In the genomic region with DNA sequence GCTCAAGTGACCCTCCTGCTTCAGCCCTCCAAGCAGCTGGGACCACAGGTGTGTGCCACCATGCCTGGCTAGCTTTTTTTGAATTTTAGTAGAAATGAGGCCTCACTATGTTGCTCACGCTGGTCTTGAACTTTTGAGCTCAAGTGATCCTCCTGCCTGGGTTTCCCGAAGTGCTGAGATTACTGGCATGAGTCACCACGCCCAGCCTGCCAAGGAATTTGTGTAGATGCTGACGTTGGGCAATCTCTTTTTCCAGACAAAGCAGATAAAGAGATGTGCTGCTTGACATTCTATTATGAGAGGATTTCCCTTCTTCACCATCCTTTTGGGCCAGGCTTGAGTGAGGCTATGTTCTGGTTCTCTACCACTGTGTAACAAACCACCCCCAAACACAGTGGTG, we compare ENCODE assay signal across 2 cellular contexts.
TF ChIP-seq lines count a peak whose summit lies in the region.

No MANE protein-coding gene starts in this region.

TF ChIP-seq in A549, 52 proteins besides CTCF, POLR2A, EP300 and RAD21 (continued from another document):
- TF ChIP-seq, protein P1, sequence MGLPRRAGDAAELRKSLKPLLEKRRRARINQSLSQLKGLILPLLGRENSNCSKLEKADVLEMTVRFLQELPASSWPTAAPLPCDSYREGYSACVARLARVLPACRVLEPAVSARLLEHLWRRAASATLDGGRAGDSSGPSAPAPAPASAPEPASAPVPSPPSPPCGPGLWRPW (IDR thresholded peaks at IDR 0.05), result no peak
- TF ChIP-seq FOSL2 (IDR thresholded peaks at IDR 0.05), result no peak
- TF ChIP-seq FOSL2 (CRISPR knock-in tag; IDR thresholded peaks at IDR 0.05), result peak; percentile 66
- TF ChIP-seq RARB (CRISPR knock-in tag; IDR thresholded peaks at IDR 0.05), result no peak
- TF ChIP-seq, protein P2, sequence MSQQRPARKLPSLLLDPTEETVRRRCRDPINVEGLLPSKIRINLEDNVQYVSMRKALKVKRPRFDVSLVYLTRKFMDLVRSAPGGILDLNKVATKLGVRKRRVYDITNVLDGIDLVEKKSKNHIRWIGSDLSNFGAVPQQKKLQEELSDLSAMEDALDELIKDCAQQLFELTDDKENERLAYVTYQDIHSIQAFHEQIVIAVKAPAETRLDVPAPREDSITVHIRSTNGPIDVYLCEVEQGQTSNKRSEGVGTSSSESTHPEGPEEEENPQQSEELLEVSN (IDR thresholded peaks at IDR 0.05; ENCODE audit: borderline replicate concordance, low read depth), result no peak
- TF ChIP-seq, protein P3, sequence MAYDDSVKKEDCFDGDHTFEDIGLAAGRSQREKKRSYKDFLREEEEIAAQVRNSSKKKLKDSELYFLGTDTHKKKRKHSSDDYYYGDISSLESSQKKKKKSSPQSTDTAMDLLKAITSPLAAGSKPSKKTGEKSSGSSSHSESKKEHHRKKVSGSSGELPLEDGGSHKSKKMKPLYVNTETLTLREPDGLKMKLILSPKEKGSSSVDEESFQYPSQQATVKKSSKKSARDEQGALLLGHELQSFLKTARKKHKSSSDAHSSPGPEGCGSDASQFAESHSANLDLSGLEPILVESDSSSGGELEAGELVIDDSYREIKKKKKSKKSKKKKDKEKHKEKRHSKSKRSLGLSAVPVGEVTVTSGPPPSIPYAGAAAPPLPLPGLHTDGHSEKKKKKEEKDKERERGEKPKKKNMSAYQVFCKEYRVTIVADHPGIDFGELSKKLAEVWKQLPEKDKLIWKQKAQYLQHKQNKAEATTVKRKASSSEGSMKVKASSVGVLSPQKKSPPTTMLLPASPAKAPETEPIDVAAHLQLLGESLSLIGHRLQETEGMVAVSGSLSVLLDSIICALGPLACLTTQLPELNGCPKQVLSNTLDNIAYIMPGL (CRISPR knock-in tag; IDR thresholded peaks at IDR 0.05; ENCODE audit: borderline replicate concordance), result no peak
- TF ChIP-seq MYC (IDR thresholded peaks at IDR 0.05; ENCODE audit: borderline replicate concordance, low read length), result no peak

TF ChIP-seq in HCT116, 20 proteins besides CTCF, POLR2A, EP300 and RAD21 (continued from another document):
- TF ChIP-seq, protein P4, sequence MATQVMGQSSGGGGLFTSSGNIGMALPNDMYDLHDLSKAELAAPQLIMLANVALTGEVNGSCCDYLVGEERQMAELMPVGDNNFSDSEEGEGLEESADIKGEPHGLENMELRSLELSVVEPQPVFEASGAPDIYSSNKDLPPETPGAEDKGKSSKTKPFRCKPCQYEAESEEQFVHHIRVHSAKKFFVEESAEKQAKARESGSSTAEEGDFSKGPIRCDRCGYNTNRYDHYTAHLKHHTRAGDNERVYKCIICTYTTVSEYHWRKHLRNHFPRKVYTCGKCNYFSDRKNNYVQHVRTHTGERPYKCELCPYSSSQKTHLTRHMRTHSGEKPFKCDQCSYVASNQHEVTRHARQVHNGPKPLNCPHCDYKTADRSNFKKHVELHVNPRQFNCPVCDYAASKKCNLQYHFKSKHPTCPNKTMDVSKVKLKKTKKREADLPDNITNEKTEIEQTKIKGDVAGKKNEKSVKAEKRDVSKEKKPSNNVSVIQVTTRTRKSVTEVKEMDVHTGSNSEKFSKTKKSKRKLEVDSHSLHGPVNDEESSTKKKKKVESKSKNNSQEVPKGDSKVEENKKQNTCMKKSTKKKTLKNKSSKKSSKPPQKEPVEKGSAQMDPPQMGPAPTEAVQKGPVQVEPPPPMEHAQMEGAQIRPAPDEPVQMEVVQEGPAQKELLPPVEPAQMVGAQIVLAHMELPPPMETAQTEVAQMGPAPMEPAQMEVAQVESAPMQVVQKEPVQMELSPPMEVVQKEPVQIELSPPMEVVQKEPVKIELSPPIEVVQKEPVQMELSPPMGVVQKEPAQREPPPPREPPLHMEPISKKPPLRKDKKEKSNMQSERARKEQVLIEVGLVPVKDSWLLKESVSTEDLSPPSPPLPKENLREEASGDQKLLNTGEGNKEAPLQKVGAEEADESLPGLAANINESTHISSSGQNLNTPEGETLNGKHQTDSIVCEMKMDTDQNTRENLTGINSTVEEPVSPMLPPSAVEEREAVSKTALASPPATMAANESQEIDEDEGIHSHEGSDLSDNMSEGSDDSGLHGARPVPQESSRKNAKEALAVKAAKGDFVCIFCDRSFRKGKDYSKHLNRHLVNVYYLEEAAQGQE (IDR thresholded peaks at IDR 0.05; ENCODE audit: low read depth), result no peak
- no peak for TF ChIP-seq YY1 (IDR thresholded peaks at IDR 0.05; ENCODE audit: extremely low read depth, insufficient replicate concordance, low read depth, low read length)
- no peak for TF ChIP-seq FOSL1 (IDR thresholded peaks at IDR 0.05; ENCODE audit: low read depth)
- TF ChIP-seq TCF7L2 (IDR thresholded peaks at IDR 0.05; ENCODE audit: borderline replicate concordance, extremely low read depth, insufficient read depth, insufficient read length), result no peak
